18 cellular contexts compared by ENCODE assay signal in the genomic region with DNA sequence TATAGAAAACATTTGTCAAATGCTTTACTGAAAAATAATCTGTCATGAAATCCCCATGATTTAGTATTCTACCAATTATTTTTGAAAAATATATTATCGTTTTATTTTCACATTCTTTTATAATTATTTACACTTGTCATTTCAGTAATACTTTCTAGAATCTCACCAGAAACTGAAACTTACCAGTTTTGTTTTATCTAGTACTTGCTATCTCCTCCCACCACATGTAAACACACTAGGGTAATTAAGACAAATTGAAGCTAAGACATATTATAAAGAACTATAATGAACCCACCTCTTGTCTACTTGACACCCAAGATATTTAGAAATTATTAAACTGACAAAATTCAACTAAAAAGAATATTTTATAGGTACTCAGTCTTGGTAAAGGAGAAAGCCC. TPM values are rescaled to one million over a fixed set of nuclear protein-coding genes. Genes with fewer than 3 reads are reported as not detected.
A peak's percentile ranks its signal among the peaks of the same experiment; 100 is the strongest.
DNase-seq lines count a peak whose midpoint lies in the region; ATAC-seq and FAIRE-seq lines count a peak whose summit lies in the region.
"Had no signal": no experiment of that assay in that cellular context is flagged by ENCODE, and none has a peak within 500 bp of the region (broad histone marks: within the 10 kb centered on the region; RNA-seq: fewer than 3 reads in every experiment).

No MANE protein-coding gene starts in this region.

- ATAC-seq in GM18517 (IDR thresholded peaks at IDR 0.05; ENCODE audit: unreplicated experiment) (peak; percentile 84), GM21390 (IDR thresholded peaks at IDR 0.05; ENCODE audit: unreplicated experiment) (peak; percentile 57), HG03025 (IDR thresholded peaks at IDR 0.05; ENCODE audit: low FRiP score, unreplicated experiment) (peak; percentile 61), HG02970 (IDR thresholded peaks at IDR 0.05; ENCODE audit: low FRiP score, unreplicated experiment) (no peak)
- ATAC-seq: A549, Panc1 had no signal

- no peak for DNase-seq in frontal cortex (ENCODE audit: low spot score in 2 of 2)
- no peak for DNase-seq in D341Med (ENCODE audit: low spot score)
- no peak for DNase-seq in activated CD4-positive, alpha-beta T cell treated with anti-CD3 and anti-CD28 coated beads for 4 hours
- DNase-seq: CD4-positive, alpha-beta T cell; GF-D8; GM23248; KG1; NCI-H1417 treated with DMSO at 0.1 percent for 48 hours; NCI-H187 treated with DMSO at 0.1 percent for 48 hours; NCI-H345; NCI-H524 treated with DMSO at 0.1 percent for 48 hours had no signal

- FAIRE-seq in frontal cortex (lab: Jason Lieb, UNC): peak; percentile 28
- FAIRE-seq: A549 had no signal

RNA-seq across cellular contexts. Expression of a gene that starts 51.5 kb away (rescaled TPM):
- total RNA-seq in frontal cortex: 155 TPM
- total RNA-seq: CD4-positive, alpha-beta T cell; GM23248; T-helper 2 cell treated with Interferon-gamma antibody and Interleukin-4, amounts not matched to agents 100 ng/mL and 5 ng/mL, for 36 hours had no signal
